11 cellular contexts compared by ENCODE assay signal in genomic region chr10:26733750-26734568, GRCh38. TPM values are rescaled to one million over a fixed set of nuclear protein-coding genes. Genes with fewer than 3 reads are reported as not detected.
DNase-seq lines count a peak whose midpoint lies in the region; ATAC-seq and TF ChIP-seq lines count a peak whose summit lies in the region.
"Had no signal": no experiment of that assay in that cellular context is flagged by ENCODE, and none has a peak within 500 bp of the region (broad histone marks: within the 10 kb centered on the region; RNA-seq: fewer than 3 reads in every experiment).

No MANE protein-coding gene starts in this region.

- 61% methylated on average over 7 of the region's 14 CpGs for WGBS in right lobe of liver (ENCODE audit: insufficient coverage, low coverage, low lambda C conversion rate, missing lambda C conversion rate)

- peak; percentile 93 to 99 (median 96) for ATAC-seq in right lobe of liver

- peaks cover 0 to 28% (median 8%) of the 10 kb centered on the region in 4 donors for H3K4me1 ChIP-seq in right lobe of liver
- peaks cover 33% of the 10 kb centered on the region for H3K4me1 ChIP-seq in OCI-LY7 (ENCODE audit: insufficient read depth, low read length, poor library complexity, severe bottlenecking)

- no peaks in the 10 kb centered on the region for H3K9me3 ChIP-seq in right lobe of liver
- no peaks in the 10 kb centered on the region for H3K9me3 ChIP-seq in OCI-LY7 (ENCODE audit: low read length)
- H3K9me3 ChIP-seq: SK-N-SH had no signal

- H3K27ac ChIP-seq in right lobe of liver = peak overlapping the region in 2 of 3 donors; percentile 26 to 29
- no peak overlapping the region for H3K27ac ChIP-seq in OCI-LY7 (ENCODE audit: low read depth, low read length, poor library complexity, severe bottlenecking)
- no peak overlapping the region for H3K27ac ChIP-seq in coronary artery

- POLR2A ChIA-PET in OCI-LY7 (lab: Charles Lee) = interaction anchor here (0.5 to 2.3 kb wide), 2 partner anchors 64 to 148 kb away, joined by 3 to 6 read pairs; no protein-coding TSS in a partner anchor

- no peak overlapping the region for H3K4me2 ChIP-seq in OCI-LY7 (ENCODE audit: low read length)
- H3K4me2 ChIP-seq: SK-N-SH had no signal

- peak; percentile 31 for DNase-seq in SIG-M5 treated with dmso at 0.1 percent for 504 hours (lab: John Stamatoyannopoulos, UW; ENCODE audit: unreplicated experiment)
- DNase-seq in SIG-M5 (lab: John Stamatoyannopoulos, UW) = no peak
- peak; percentile 18 for DNase-seq in cerebellum (ENCODE audit: low spot score)
- DNase-seq in right lobe of liver = peak; percentile 77 to 88 (median 84)
- peak; percentile 75 for DNase-seq in superior temporal gyrus (ENCODE audit: extremely low spot score)
- no peak for DNase-seq in NCI-H187 treated with DMSO at 0.1 percent for 48 hours (lab: John Stamatoyannopoulos, UW)
- no peak for DNase-seq in OCI-LY7 (ENCODE audit: low spot score)
- no peak for DNase-seq in coronary artery (ENCODE audit: low spot score)
- DNase-seq: EL, NCI-H226, SK-N-SH had no signal

- CTCF ChIA-PET in OCI-LY7 (lab: Charles Lee; ENCODE audit: unreplicated experiment) = no interaction called here

- no peak overlapping the region for H3K4me3 ChIP-seq in right lobe of liver
- no peak overlapping the region for H3K4me3 ChIP-seq in OCI-LY7 (ENCODE audit: low read depth, low read length, poor library complexity, severe bottlenecking)
- H3K4me3 ChIP-seq in coronary artery = no peak overlapping the region

- BruUV-seq in OCI-LY7 (replicated peaks; lab: Mats Ljungman, UMichigan) = no TSS peak

- H4K20me1 ChIP-seq in OCI-LY7 (ENCODE audit: insufficient read depth, low read length) = no peaks in the 10 kb centered on the region

- no peak overlapping the region for H2AFZ ChIP-seq in OCI-LY7 (ENCODE audit: low read length)

- H3K27me3 ChIP-seq in right lobe of liver = no peaks in the 10 kb centered on the region

- TF ChIP-seq CTCF in right lobe of liver (IDR thresholded peaks at IDR 0.05) (no peak), OCI-LY7 (conservative IDR thresholded peaks at IDR 0.05; ENCODE audit: low read length) (no peak), coronary artery (IDR thresholded peaks at IDR 0.05) (no peak)

- intact Hi-C loops in right lobe of liver (cut with DNase I) (no loop called here), OCI-LY7 (cut with micrococcal nuclease; ENCODE audit: unreplicated experiment) (no loop called here)

- H3K36me3 ChIP-seq in right lobe of liver (no peaks in the 10 kb centered on the region), OCI-LY7 (ENCODE audit: insufficient read depth, low read length) (peaks cover 96% of the 10 kb centered on the region)

- no peak for TF ChIP-seq POLR2A in right lobe of liver (IDR thresholded peaks at IDR 0.05)

- no peaks in the 10 kb centered on the region for H3K79me2 ChIP-seq in OCI-LY7 (ENCODE audit: insufficient read depth, low read depth, low read length)

- H3K9me2 ChIP-seq in OCI-LY7 (ENCODE audit: insufficient read depth, low read length) = no peaks in the 10 kb centered on the region
- H3K9me2 ChIP-seq: SK-N-SH had no signal

RNA-seq across cellular contexts. Expression of gene PDSS1, which starts 36.5 kb away (rescaled TPM):
- total RNA-seq in cerebellum (15.6 TPM), right lobe of liver (10 to 100 TPM in 2 of 6 experiments, 1 to 10 TPM in 4; 2.3 to 15.9 (median 4.1) TPM), OCI-LY7 (2022) (18.4 and 20.4 TPM in 2 replicates)
- total RNA-seq in OCI-LY7 (2014; rRNA removed; shearing (Covaris generic)) = 16.9 and 23.0 TPM in 2 replicates

Comparison
In these comparisons a context has a peak if more than half of its experiments do, and no peak if none do; other contexts are left out.
1. DNase-seq: peak in SIG-M5 treated with dmso at 0.1 percent for 504 hours (single experiment), cerebellum (single experiment), right lobe of liver (3 of 3) and superior temporal gyrus (single experiment); none in SIG-M5 (single experiment), NCI-H187 treated with DMSO at 0.1 percent for 48 hours (single experiment), OCI-LY7 (single experiment) and coronary artery (single experiment).
2. H3K27ac ChIP-seq: peak in right lobe of liver (2 of 3); none in OCI-LY7 (single experiment) and coronary artery (0 of 2).